Comparison of ENCODE assay signal across 2 cellular contexts in genomic region chr19:6590458-6591319, GRCh38.
A peak's percentile ranks its signal among the peaks of the same experiment; 100 is the strongest.
TF ChIP-seq lines count a peak whose summit lies in the region.

TSS of gene CD70 (minus strand) at chr19:6591150. CDS start at chr19:6591002, 148 bp downstream.

TF ChIP-seq in SK-N-SH, 30 proteins besides CTCF, POLR2A, EP300 and RAD21 (continued from another document):
- TF ChIP-seq PBX3 (IDR thresholded peaks at IDR 0.05): no peak
- peak; percentile 65; the same call in 1 of the 2 replicates for TF ChIP-seq MAX (IDR thresholded peaks at IDR 0.05; ENCODE audit: low read depth)

TF ChIP-seq in GM12878, 131 proteins besides CTCF, POLR2A, EP300 and RAD21 (continued from another document and continues in another):
- TF ChIP-seq IRF3 (IDR thresholded peaks at IDR 0.05): 0 out of 2 replicates have a peak, but pooled peaks have one; percentile 43
- no peak for TF ChIP-seq ZBTB40 (IDR thresholded peaks at IDR 0.05; ENCODE audit: borderline replicate concordance)
- TF ChIP-seq BCL11A (IDR thresholded peaks at IDR 0.05; ENCODE audit: low read depth, low read length): peak; percentile 5; the same call in 1 of the 2 replicates
- peak; percentile 82 for TF ChIP-seq LARP7 (IDR thresholded peaks at IDR 0.05)
- no peak for TF ChIP-seq ZNF622 (IDR thresholded peaks at IDR 0.05)
- no peak for TF ChIP-seq EGR1 (IDR thresholded peaks at IDR 0.05; ENCODE audit: borderline replicate concordance in 1 of 2, low read depth in 2 of 2, low read length in 2 of 2)
- TF ChIP-seq RUNX3 (IDR thresholded peaks at IDR 0.05; ENCODE audit: low read length): peak; percentile 62; the same call in 1 of the 2 replicates
- TF ChIP-seq JUNB (IDR thresholded peaks at IDR 0.05): no peak
- peak; percentile 76 for TF ChIP-seq MXI1 (IDR thresholded peaks at IDR 0.05; ENCODE audit: low read depth, low read length)
- peak; percentile 97 for TF ChIP-seq POLR2AphosphoS5 (IDR thresholded peaks at IDR 0.05; ENCODE audit: low read length)
- peak; percentile 54; the same call in 1 of the 2 replicates for TF ChIP-seq YY1 (IDR thresholded peaks at IDR 0.05; ENCODE audit: low read depth, low read length)
- TF ChIP-seq KLF5 (IDR thresholded peaks at IDR 0.05; ENCODE audit: partially characterized antibody): no peak
- TF ChIP-seq RCOR1 (conservative IDR thresholded peaks at IDR 0.05; ENCODE audit: low read depth, low read length): no peak
- no peak for TF ChIP-seq E4F1 (IDR thresholded peaks at IDR 0.05; ENCODE audit: borderline replicate concordance, partially characterized antibody)
- TF ChIP-seq TCF3 (IDR thresholded peaks at IDR 0.05; ENCODE audit: borderline replicate concordance, insufficient read depth, low read depth, low read length): peak; percentile 77; the same call in 1 of the 2 replicates
- TF ChIP-seq MAX (IDR thresholded peaks at IDR 0.05; ENCODE audit: low read depth, low read length): peak; percentile 76
- TF ChIP-seq CEBPZ (IDR thresholded peaks at IDR 0.05; ENCODE audit: low read depth, low read length): no peak
- TF ChIP-seq SREBF1 (IDR thresholded peaks at IDR 0.05; ENCODE audit: low read length): peak; percentile 39; the same call in 1 of the 2 replicates
- peak; percentile 77 for TF ChIP-seq NKRF (conservative IDR thresholded peaks at IDR 0.05)
- TF ChIP-seq ZNF384 (IDR thresholded peaks at IDR 0.05; ENCODE audit: borderline replicate concordance, low read depth, low read length): no peak
- no peak for TF ChIP-seq FOXK2 (IDR thresholded peaks at IDR 0.05)
- TF ChIP-seq MEF2B (IDR thresholded peaks at IDR 0.05; ENCODE audit: partially characterized antibody, poor library complexity, severe bottlenecking): peak; percentile 76
- 0 out of 2 replicates have a peak, but pooled peaks have one; percentile 13 for TF ChIP-seq NR2F1 (conservative IDR thresholded peaks at IDR 0.05)
- TF ChIP-seq PKNOX1 (IDR thresholded peaks at IDR 0.05): peak; percentile 90
- TF ChIP-seq BACH1 (IDR thresholded peaks at IDR 0.05; ENCODE audit: borderline replicate concordance): peak; percentile 80
- peak; percentile 91; the same call in 1 of the 2 replicates for TF ChIP-seq SMAD5 (IDR thresholded peaks at IDR 0.05; ENCODE audit: low read depth)
- TF ChIP-seq CHD4 (IDR thresholded peaks at IDR 0.05): no peak
- no peak for TF ChIP-seq CBX3 (IDR thresholded peaks at IDR 0.05; ENCODE audit: borderline replicate concordance, low read depth)
- peak; percentile 86 for TF ChIP-seq HDAC6 (IDR thresholded peaks at IDR 0.05; ENCODE audit: unreplicated experiment)
- TF ChIP-seq TBL1XR1 (IDR thresholded peaks at IDR 0.05; ENCODE audit: low read depth, low read length): peak; percentile 75
- TF ChIP-seq SRF (IDR thresholded peaks at IDR 0.05; ENCODE audit: low read depth in 2 of 2, low read length in 2 of 2): no peak
- peak; percentile 77 for TF ChIP-seq CBFB (IDR thresholded peaks at IDR 0.05; ENCODE audit: low read depth)
- peak; percentile 63 to 65; a peak in 3 of 4 replicates for TF ChIP-seq IKZF2 (IDR thresholded peaks at IDR 0.05)
- TF ChIP-seq SREBF2 (IDR thresholded peaks at IDR 0.05; ENCODE audit: low read length): no peak
- TF ChIP-seq USF1 (IDR thresholded peaks at IDR 0.05; ENCODE audit: borderline replicate concordance, extremely low read length, insufficient read depth, low read depth, low read length): no peak
- TF ChIP-seq ZBTB11 (CRISPR knock-in tag; IDR thresholded peaks at IDR 0.05): 0 out of 2 replicates have a peak, but pooled peaks have one; percentile 7
- TF ChIP-seq NBN (IDR thresholded peaks at IDR 0.05): peak; percentile 34
